In genomic region chr6:134379599-134379998, GRCh38 we compare ENCODE assay signal across 8 cellular contexts.
DNase-seq lines count a peak whose midpoint lies in the region; ATAC-seq lines count a peak whose summit lies in the region.

No MANE protein-coding gene starts in this region.

- no peaks in the 10 kb centered on the region for H3K27me3 ChIP-seq in esophagus (ENCODE audit: control insufficient read depth in 1 of 2, insufficient read depth in 2 of 2, low read length in 2 of 2)

- peak overlapping the region; percentile 49 to 84 for H3K27ac ChIP-seq in esophagus (ENCODE audit: low read depth in 2 of 2, low read length in 1 of 2)

- peak overlapping the region; percentile 88 for H3K27ac Mint-ChIP-seq in activated T-cell treated with anti-CD3 and anti-CD28 coated beads, Interleukin-2, amount 50 U/mL, for 24 hours
- peak overlapping the region; percentile 72 to 74 for H3K27ac Mint-ChIP-seq in T-cell
- H3K27ac Mint-ChIP-seq in stimulated activated naive CD8-positive, alpha-beta T cell treated with anti-CD3 and anti-CD28 coated beads, Interleukin-15, amount 100 ng/mL, for 72 hours: peak overlapping the region; percentile 93 to 96
- H3K27ac Mint-ChIP-seq in stimulated activated naive B cell treated with anti-CD40 and anti-IgM and Interleukin-4, amounts not matched to agents 10 μg/mL and 1 μg/mL and 100 μg/mL, for 72 hours: no peak overlapping the region

- WGBS in esophagus, 2 donors: 39 to 47% methylated on average over 1 of the region's 1 CpG

- no peak overlapping the region for H3K4me3 Mint-ChIP-seq in activated T-cell treated with anti-CD3 and anti-CD28 coated beads, Interleukin-2, amount 50 U/mL, for 24 hours
- H3K4me3 Mint-ChIP-seq in T-cell: peak overlapping the region in 1 of 3 donors; percentile 58
- H3K4me3 Mint-ChIP-seq in stimulated activated naive CD8-positive, alpha-beta T cell treated with anti-CD3 and anti-CD28 coated beads, Interleukin-15, amount 100 ng/mL, for 72 hours: peak overlapping the region; percentile 31 to 67
- no peak overlapping the region for H3K4me3 Mint-ChIP-seq in stimulated activated naive B cell treated with anti-CD40 and anti-IgM and Interleukin-4, amounts not matched to agents 10 μg/mL and 1 μg/mL and 100 μg/mL, for 72 hours

- no peaks in the 10 kb centered on the region for H3K36me3 ChIP-seq in esophagus (ENCODE audit: control insufficient read depth in 2 of 2, insufficient read depth in 2 of 2, low read length in 1 of 2)

- no peaks in the 10 kb centered on the region for H3K9me3 ChIP-seq in esophagus (ENCODE audit: control insufficient read depth in 2 of 2, insufficient read depth in 1 of 2, low read depth in 1 of 2, low read length in 1 of 2)

- CTCF ChIA-PET in T-cell (lab: Charles Lee): interaction anchor here (0.5 to 1.1 kb wide), 4 partner anchors 11 to 343 kb away, joined by 3 to 6 read pairs (median 4); no protein-coding TSS in a partner anchor

- H3K27me3 Mint-ChIP-seq in activated T-cell treated with anti-CD3 and anti-CD28 coated beads, Interleukin-2, amount 50 U/mL, for 24 hours: no peaks in the 10 kb centered on the region
- no peaks in the 10 kb centered on the region for H3K27me3 Mint-ChIP-seq in T-cell
- no peaks in the 10 kb centered on the region for H3K27me3 Mint-ChIP-seq in stimulated activated naive CD8-positive, alpha-beta T cell treated with anti-CD3 and anti-CD28 coated beads, Interleukin-15, amount 100 ng/mL, for 72 hours
- no peaks in the 10 kb centered on the region for H3K27me3 Mint-ChIP-seq in stimulated activated naive B cell treated with anti-CD40 and anti-IgM and Interleukin-4, amounts not matched to agents 10 μg/mL and 1 μg/mL and 100 μg/mL, for 72 hours

- H3K4me3 ChIP-seq in esophagus (ENCODE audit: low read depth in 1 of 2, low read length in 2 of 2): no peak overlapping the region

- no peaks in the 10 kb centered on the region for H3K9me3 Mint-ChIP-seq in activated T-cell treated with anti-CD3 and anti-CD28 coated beads, Interleukin-2, amount 50 U/mL, for 24 hours
- H3K9me3 Mint-ChIP-seq in T-cell: peaks cover 0 to 4% (median 0%) of the 10 kb centered on the region in 3 donors
- peaks cover 0 to 7% of the 10 kb centered on the region in 2 donors for H3K9me3 Mint-ChIP-seq in stimulated activated naive CD8-positive, alpha-beta T cell treated with anti-CD3 and anti-CD28 coated beads, Interleukin-15, amount 100 ng/mL, for 72 hours
- H3K9me3 Mint-ChIP-seq in stimulated activated naive B cell treated with anti-CD40 and anti-IgM and Interleukin-4, amounts not matched to agents 10 μg/mL and 1 μg/mL and 100 μg/mL, for 72 hours: no peaks in the 10 kb centered on the region

- ATAC-seq in T-cell (replicated peaks in 1 of 4) (no peak), GM21390 (IDR thresholded peaks at IDR 0.05; ENCODE audit: unreplicated experiment) (no peak), HG03139 (IDR thresholded peaks at IDR 0.05; ENCODE audit: unreplicated experiment) (no peak)
- ATAC-seq in stimulated activated naive CD8-positive, alpha-beta T cell treated with anti-CD3 and anti-CD28 coated beads, Interleukin-15, amount 100 ng/mL, for 72 hours: peak; percentile 29
- ATAC-seq in stimulated activated naive B cell treated with anti-CD40 and anti-IgM and Interleukin-4, amounts not matched to agents 10 μg/mL and 1 μg/mL and 100 μg/mL, for 72 hours (replicated peaks): no peak

- DNase-seq in activated T-cell treated with anti-CD3 and anti-CD28 coated beads, Interleukin-2, amount 50 U/mL, for 24 hours: no peak
- DNase-seq in activated T-cell treated with anti-CD3 and anti-CD28 coated beads, Interleukin-2, amount 50 U/mL, for 1 hour: no peak
- no peak for DNase-seq in T-cell
- DNase-seq in stimulated activated naive CD8-positive, alpha-beta T cell treated with anti-CD3 and anti-CD28 coated beads, Interleukin-15, amount 100 ng/mL, for 72 hours: no peak
- DNase-seq in stimulated activated naive B cell treated with anti-CD40 and anti-IgM and Interleukin-4, amounts not matched to agents 10 μg/mL and 1 μg/mL and 100 μg/mL, for 72 hours: no peak

- H3K4me1 Mint-ChIP-seq in activated T-cell treated with anti-CD3 and anti-CD28 coated beads, Interleukin-2, amount 50 U/mL, for 24 hours (ENCODE audit: low read depth): peaks cover 27% of the 10 kb centered on the region
- H3K4me1 Mint-ChIP-seq in T-cell: peaks cover 23 to 39% (median 29%) of the 10 kb centered on the region in 3 donors
- H3K4me1 Mint-ChIP-seq in stimulated activated naive CD8-positive, alpha-beta T cell treated with anti-CD3 and anti-CD28 coated beads, Interleukin-15, amount 100 ng/mL, for 72 hours: peaks cover 46% of the 10 kb centered on the region
- peaks cover 7 to 12% of the 10 kb centered on the region in 2 donors for H3K4me1 Mint-ChIP-seq in stimulated activated naive B cell treated with anti-CD40 and anti-IgM and Interleukin-4, amounts not matched to agents 10 μg/mL and 1 μg/mL and 100 μg/mL, for 72 hours

- H3K4me1 ChIP-seq in esophagus (ENCODE audit: control insufficient read depth in 2 of 2, insufficient read depth in 2 of 2, low read length in 1 of 2): no peaks in the 10 kb centered on the region

- POLR2A ChIA-PET in T-cell (lab: Charles Lee): no interaction called here

- H3K36me3 Mint-ChIP-seq in activated T-cell treated with anti-CD3 and anti-CD28 coated beads, Interleukin-2, amount 50 U/mL, for 24 hours (ENCODE audit: low read depth): no peaks in the 10 kb centered on the region
- H3K36me3 Mint-ChIP-seq in T-cell: no peaks in the 10 kb centered on the region
- no peaks in the 10 kb centered on the region for H3K36me3 Mint-ChIP-seq in stimulated activated naive B cell treated with anti-CD40 and anti-IgM and Interleukin-4, amounts not matched to agents 10 μg/mL and 1 μg/mL and 100 μg/mL, for 72 hours

Comparison
In these comparisons a context has a peak if more than half of its experiments do, and no peak if none do; other contexts are left out.
1. H3K4me3 Mint-ChIP-seq: peak in stimulated activated naive CD8-positive, alpha-beta T cell treated with anti-CD3 and anti-CD28 coated beads, Interleukin-15, amount 100 ng/mL, for 72 hours (2 of 2); none in activated T-cell treated with anti-CD3 and anti-CD28 coated beads, Interleukin-2, amount 50 U/mL, for 24 hours (single experiment) and stimulated activated naive B cell treated with anti-CD40 and anti-IgM and Interleukin-4, amounts not matched to agents 10 μg/mL and 1 μg/mL and 100 μg/mL, for 72 hours (0 of 2).